Comparison of ENCODE assay signal across 8 cellular contexts in genomic region chr3:56801151-56801596, GRCh38. TPM values are rescaled to one million over a fixed set of nuclear protein-coding genes. Genes with fewer than 3 reads are reported as not detected.
DNase-seq lines count a peak whose midpoint lies in the region; ATAC-seq and TF ChIP-seq lines count a peak whose summit lies in the region.

No MANE protein-coding gene starts in this region.

- no peak for TF ChIP-seq CTCF in AG04450 (IDR thresholded peaks at IDR 0.05; ENCODE audit: low read depth, low read length)

- H3K36me3 ChIP-seq in muscle layer of duodenum (ENCODE audit: control insufficient read depth in 1 of 2, insufficient read depth in 2 of 2, low read length in 2 of 2): no peaks in the 10 kb centered on the region

- H3K27ac Mint-ChIP-seq in T-helper 2 cell treated with Interferon-gamma antibody and Interleukin-4, amounts not matched to agents 5 μg/mL and 100 μg/mL, for 36 hours: peak overlapping the region; percentile 93
- peak overlapping the region; percentile 82 to 92 for H3K27ac Mint-ChIP-seq in effector memory CD8-positive, alpha-beta T cell

- H3K4me1 Mint-ChIP-seq in T-helper 2 cell treated with Interferon-gamma antibody and Interleukin-4, amounts not matched to agents 5 μg/mL and 100 μg/mL, for 36 hours (ENCODE audit: low read depth): peaks cover 50% of the 10 kb centered on the region
- H3K4me1 Mint-ChIP-seq in effector memory CD8-positive, alpha-beta T cell (ENCODE audit: low read depth in 2 of 2): peaks cover 21 to 46% of the 10 kb centered on the region in 2 donors

- H3K4me1 ChIP-seq in muscle layer of duodenum (ENCODE audit: control insufficient read depth in 1 of 2, insufficient read depth in 2 of 2, low read length in 2 of 2): peaks cover 0 to 30% of the 10 kb centered on the region in 2 donors

- peak overlapping the region; percentile 96 for H3K4me3 Mint-ChIP-seq in T-helper 2 cell treated with Interferon-gamma antibody and Interleukin-4, amounts not matched to agents 5 μg/mL and 100 μg/mL, for 36 hours
- peak overlapping the region; percentile 85 to 93 for H3K4me3 Mint-ChIP-seq in effector memory CD8-positive, alpha-beta T cell

- POLR2A ChIA-PET in AG04450 (lab: Yijun Ruan, JAX): interaction anchor here (1.4 kb wide), 1 partner anchor 186 kb away, joined by 3 read pairs; no protein-coding TSS in a partner anchor

- no peak for DNase-seq in AG04450 (ENCODE audit: low read depth, low spot score)
- DNase-seq in T-helper 2 cell treated with Interferon-gamma antibody and Interleukin-4, amounts not matched to agents 5 μg/mL and 100 μg/mL, for 36 hours (ENCODE audit: low spot score): peak; percentile 36
- peak in 1 of 3 experiments; percentile 37 for DNase-seq in effector memory CD8-positive, alpha-beta T cell
- no peak for DNase-seq in mesenteric fat pad (ENCODE audit: low spot score)
- no peak for DNase-seq in NCI-H226

- H3K27me3 ChIP-seq in AG04450 (ENCODE audit: control insufficient read depth, insufficient read depth, low read length) (peaks cover 4% of the 10 kb centered on the region), muscle layer of duodenum (ENCODE audit: low read depth, low read length) (no peaks in the 10 kb centered on the region)

- H3K4me3 ChIP-seq in AG04450 (ENCODE audit: low read depth, low read length) (peak overlapping the region; percentile 69), muscle layer of duodenum (ENCODE audit: low read depth in 1 of 2, low read length in 2 of 2) (peak overlapping the region; percentile 85 to 88)

- H3K27me3 Mint-ChIP-seq in T-helper 2 cell treated with Interferon-gamma antibody and Interleukin-4, amounts not matched to agents 5 μg/mL and 100 μg/mL, for 36 hours (ENCODE audit: low read depth): no peaks in the 10 kb centered on the region
- no peaks in the 10 kb centered on the region for H3K27me3 Mint-ChIP-seq in effector memory CD8-positive, alpha-beta T cell

- H3K36me3 Mint-ChIP-seq in T-helper 2 cell treated with Interferon-gamma antibody and Interleukin-4, amounts not matched to agents 5 μg/mL and 100 μg/mL, for 36 hours (ENCODE audit: low read depth): peaks cover 24% of the 10 kb centered on the region
- peaks cover 37% of the 10 kb centered on the region for H3K36me3 Mint-ChIP-seq in effector memory CD8-positive, alpha-beta T cell (ENCODE audit: insufficient read depth)

- no peaks in the 10 kb centered on the region for H3K9me3 Mint-ChIP-seq in T-helper 2 cell treated with Interferon-gamma antibody and Interleukin-4, amounts not matched to agents 5 μg/mL and 100 μg/mL, for 36 hours
- no peaks in the 10 kb centered on the region for H3K9me3 Mint-ChIP-seq in effector memory CD8-positive, alpha-beta T cell

- H3K27ac ChIP-seq in AG04450 (ENCODE audit: low read depth, low read length) (no peak overlapping the region), muscle layer of duodenum (ENCODE audit: low read length) (peak overlapping the region; percentile 10)

- CTCF ChIA-PET in AG04450 (lab: Charles Lee): interaction anchor here (0.6 to 6.8 kb wide), 16 partner anchors 10 to 518 kb away, joined by 4 to 179 read pairs (median 22); no protein-coding TSS in a partner anchor

- ATAC-seq in GM21367 (IDR thresholded peaks at IDR 0.05; ENCODE audit: unreplicated experiment) (peak; percentile 6), GM21423 (IDR thresholded peaks at IDR 0.05; ENCODE audit: unreplicated experiment) (no peak)
- peak; percentile 22 for ATAC-seq in effector memory CD8-positive, alpha-beta T cell (replicated peaks)

- H3K9me3 ChIP-seq in AG04450 (ENCODE audit: control insufficient read depth, insufficient read depth, low read length) (no peaks in the 10 kb centered on the region; the same call in 1 of the 2 replicates), muscle layer of duodenum (ENCODE audit: control insufficient read depth in 1 of 2, low read length in 2 of 2) (no peaks in the 10 kb centered on the region)

RNA-seq across cellular contexts. Expression of gene ARHGEF3, which starts 0.6 kb away (rescaled TPM):
- polyA plus RNA-seq in AG04450 (2011; rRNA removed): 4.9 and 5.6 TPM in 2 replicates
- 5.6 and 5.9 TPM in 2 replicates for polyA minus RNA-seq in AG04450 (2011; rRNA and poly(A)+ RNA removed)
- 17.0 TPM for total RNA-seq in mesenteric fat pad
